In genomic region chr1:94690033-94690712, GRCh38 we compare ENCODE assay signal across 12 cellular contexts.
DNase-seq lines count a peak whose midpoint lies in the region; ATAC-seq, FAIRE-seq and TF ChIP-seq lines count a peak whose summit lies in the region.
"Had no signal": no experiment of that assay in that cellular context is flagged by ENCODE, and none has a peak within 500 bp of the region (broad histone marks: within the 10 kb centered on the region; RNA-seq: fewer than 3 reads in every experiment).

No MANE protein-coding gene starts in this region.

- 48 to 71% methylated on average over 5 of the region's 5 CpGs for WGBS in body of pancreas, 2 donors
- WGBS in hepatocyte (ENCODE audit: low lambda C conversion rate, missing lambda C conversion rate): 66% methylated on average over 5 of the region's 5 CpGs

- H3K4me2 ChIP-seq in hepatocyte: no peak overlapping the region

- no peaks in the 10 kb centered on the region for H3K27me3 ChIP-seq in body of pancreas
- H3K27me3 ChIP-seq in hepatocyte: no peaks in the 10 kb centered on the region
- H3K27me3 ChIP-seq in subcutaneous abdominal adipose tissue (ENCODE audit: control insufficient read depth in 5 of 5, insufficient read depth in 4 of 5, low read length in 5 of 5): no peaks in the 10 kb centered on the region

- H3K4me3 ChIP-seq in body of pancreas (no peak overlapping the region), hepatocyte (no peak overlapping the region), subcutaneous abdominal adipose tissue (ENCODE audit: low read depth in 1 of 5, low read length in 5 of 5) (no peak overlapping the region)

- H3K79me2 ChIP-seq in hepatocyte: no peaks in the 10 kb centered on the region

- no peak for FAIRE-seq in urothelium cell line (lab: Jason Lieb, UNC)
- FAIRE-seq: G401.6 had no signal

- peak overlapping the region in 1 of 5 donors; percentile 68 for H3K9ac ChIP-seq in subcutaneous abdominal adipose tissue (ENCODE audit: low read length in 5 of 5)

- H4K20me1 ChIP-seq in hepatocyte (ENCODE audit: insufficient read depth, poor library complexity, severe bottlenecking): no peaks in the 10 kb centered on the region

- H3K27ac ChIP-seq in body of pancreas (no peak overlapping the region), hepatocyte (peak overlapping the region; percentile 39), subcutaneous abdominal adipose tissue (ENCODE audit: low read depth, low read length) (peak overlapping the region; percentile 72)

- H3K36me3 ChIP-seq in body of pancreas (replicated peaks in 1 of 2; ENCODE audit: insufficient read depth in 1 of 2, low read depth in 2 of 2): no peaks in the 10 kb centered on the region
- no peaks in the 10 kb centered on the region for H3K36me3 ChIP-seq in hepatocyte (replicated peaks; ENCODE audit: insufficient read depth, low read depth)
- H3K36me3 ChIP-seq in subcutaneous abdominal adipose tissue (ENCODE audit: control insufficient read depth in 5 of 5, insufficient read depth in 5 of 5, low read length in 5 of 5): no peaks in the 10 kb centered on the region

- H3K4me1 ChIP-seq in body of pancreas (no peaks in the 10 kb centered on the region), hepatocyte (ENCODE audit: insufficient read depth) (peaks cover 8% of the 10 kb centered on the region), subcutaneous abdominal adipose tissue (ENCODE audit: control insufficient read depth in 5 of 5, insufficient read depth in 5 of 5, low read length in 5 of 5) (peaks cover 0 to 24% (median 21%) of the 10 kb centered on the region in 5 donors)

- H3K9me3 ChIP-seq in body of pancreas: no peaks in the 10 kb centered on the region
- H3K9me3 ChIP-seq in hepatocyte (ENCODE audit: low read depth): no peaks in the 10 kb centered on the region
- H3K9me3 ChIP-seq in subcutaneous abdominal adipose tissue (ENCODE audit: control insufficient read depth in 5 of 5, low read length in 5 of 5): peaks cover 0 to 5% (median 0%) of the 10 kb centered on the region in 5 donors

- TF ChIP-seq POLR2A in body of pancreas (IDR thresholded peaks at IDR 0.05): no peak

- TF ChIP-seq CTCF in body of pancreas (IDR thresholded peaks at IDR 0.05): no peak
- no peak for TF ChIP-seq CTCF in hepatocyte (IDR thresholded peaks at IDR 0.05; ENCODE audit: poor library complexity)

- peak; percentile 53 for ATAC-seq in body of pancreas
- no peak for ATAC-seq in activated CD4-positive, CD25-positive, alpha-beta regulatory T cell treated with anti-CD3 and anti-CD28 coated beads, Interleukin-2, amount 50 U/mL, for 24 hours
- ATAC-seq: activated CD8-positive, alpha-beta T cell treated with anti-CD3 and anti-CD28 coated beads, Interleukin-2, amount 10 ng/mL, durations not matched to agents 7 days and 5 days had no signal

- peak; percentile 99 for DNase-seq in GM04503 (ENCODE audit: low read depth)
- peak in 1 of 4 donors; percentile 19 for DNase-seq in body of pancreas
- no peak for DNase-seq in hepatocyte (ENCODE audit: low spot score)
- no peak for DNase-seq in nucleus accumbens (lab: John Stamatoyannopoulos, UW)
- no peak for DNase-seq in urothelium cell line (ENCODE audit: low spot score)
- DNase-seq: activated CD8-positive, alpha-beta T cell treated with anti-CD3 and anti-CD28 coated beads, Interleukin-2, amount 10 ng/mL, durations not matched to agents 7 days and 5 days; H7; NCI-H2029 treated with DMSO at 0.1 percent for 48 hours; occipital lobe had no signal

- intact Hi-C loops in body of pancreas (cut with DNase I): no loop called here

- no peaks in the 10 kb centered on the region for H3K9me2 ChIP-seq in hepatocyte (replicated peaks; ENCODE audit: insufficient read depth)

- no peak overlapping the region for H2AFZ ChIP-seq in hepatocyte

Comparison
In these comparisons a context has a peak if more than half of its experiments do, and no peak if none do; other contexts are left out.
1. H3K27ac ChIP-seq: peak in hepatocyte (single experiment) and subcutaneous abdominal adipose tissue (single experiment); none in body of pancreas (0 of 4).